In the genomic region with DNA sequence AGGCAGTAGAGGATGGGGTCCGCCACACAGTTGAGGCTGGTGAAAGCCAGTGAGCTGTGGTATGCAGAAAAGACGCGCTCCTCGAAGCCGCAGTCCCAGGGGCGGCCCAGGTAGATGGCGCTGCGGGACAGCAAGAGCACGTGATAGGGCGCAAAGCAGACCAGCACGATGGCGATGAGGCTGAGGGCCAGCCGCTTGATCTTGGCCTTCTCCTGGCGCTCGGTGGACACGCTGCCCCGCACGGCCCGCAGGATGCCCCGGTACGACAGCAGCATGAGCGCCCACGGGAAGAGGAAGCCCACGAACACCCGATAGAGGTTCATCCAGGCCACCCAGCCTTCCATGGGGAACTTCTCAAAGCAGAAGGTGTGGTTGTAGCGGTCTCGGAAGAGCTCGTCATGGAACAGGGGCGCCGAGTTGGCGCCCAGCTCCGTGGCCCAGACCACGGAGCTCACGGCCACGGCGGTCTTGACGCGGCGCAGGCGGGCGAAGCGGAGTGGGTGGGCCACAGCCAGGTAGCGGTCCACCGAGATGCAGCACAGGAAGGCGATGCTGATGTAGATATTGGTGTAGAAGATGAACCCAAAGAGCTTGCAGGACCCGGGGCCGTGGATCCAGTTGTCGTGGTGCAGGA, we compare ENCODE assay signal across 8 cellular contexts. TPM values are rescaled to one million over a fixed set of nuclear protein-coding genes. Genes with fewer than 3 reads are reported as not detected.
DNase-seq lines count a peak whose midpoint lies in the region; ATAC-seq and TF ChIP-seq lines count a peak whose summit lies in the region.

No MANE protein-coding gene starts in this region.

- WGBS in neuronal stem cell (ENCODE audit: extremely low coverage in 2 of 2, insufficient read length in 2 of 2, insufficient replicate concordance in 1 of 2), 2 donors: no CpG with 5 or more reads among the region's 48 CpGs

- H3K9ac ChIP-seq in SU-DHL-6 (ENCODE audit: low read length) (no peak overlapping the region), neuronal stem cell (ENCODE audit: low read depth, low read length, poor library complexity) (peak overlapping the region; percentile 44)

- H3K4me3 ChIP-seq in cardiac muscle cell: no peak overlapping the region
- H3K4me3 ChIP-seq in right atrium auricular region: no peak overlapping the region
- no peak overlapping the region for H3K4me3 ChIP-seq in SU-DHL-6 (ENCODE audit: insufficient read depth, low read length, poor library complexity, severe bottlenecking)
- no peak overlapping the region for H3K4me3 ChIP-seq in neuronal stem cell (ENCODE audit: low read length in 2 of 2)

- H3K14ac ChIP-seq in neuronal stem cell (ENCODE audit: low read length): peak overlapping the region; percentile 89

- H4K8ac ChIP-seq in neuronal stem cell (ENCODE audit: low read depth, low read length): no peak overlapping the region

- H2BK5ac ChIP-seq in neuronal stem cell (ENCODE audit: low read length): peak overlapping the region; percentile 39

- peak overlapping the region; percentile 47 for H2AK5ac ChIP-seq in neuronal stem cell (ENCODE audit: low read depth, low read length)

- no peak overlapping the region for H2AFZ ChIP-seq in SU-DHL-6 (ENCODE audit: low read depth, low read length, severe bottlenecking)
- H2AFZ ChIP-seq in neuronal stem cell (ENCODE audit: low read length): peak overlapping the region; percentile 77

- H3K27ac ChIP-seq in cardiac muscle cell (no peak overlapping the region), right atrium auricular region (no peak overlapping the region), SU-DHL-6 (ENCODE audit: low read depth, low read length) (no peak overlapping the region), neuronal stem cell (replicated peaks; ENCODE audit: low read length) (no peak overlapping the region)

- H2BK12ac ChIP-seq in neuronal stem cell (ENCODE audit: low read length): peak overlapping the region; percentile 60

- no peak overlapping the region for H2BK120ac ChIP-seq in neuronal stem cell (ENCODE audit: low read depth, low read length)

- no peaks in the 10 kb centered on the region for H3K9me3 ChIP-seq in cardiac muscle cell (ENCODE audit: low read depth)
- H3K9me3 ChIP-seq in right atrium auricular region: no peaks in the 10 kb centered on the region
- no peaks in the 10 kb centered on the region for H3K9me3 ChIP-seq in SU-DHL-6 (ENCODE audit: insufficient read depth, low read length)
- peaks cover 0 to 4% of the 10 kb centered on the region in 2 donors for H3K9me3 ChIP-seq in neuronal stem cell (replicated peaks in 1 of 2; ENCODE audit: control insufficient read depth in 2 of 2, insufficient read depth in 1 of 2, low read depth in 1 of 2, low read length in 2 of 2)

- no peaks in the 10 kb centered on the region for H3K79me2 ChIP-seq in SU-DHL-6 (ENCODE audit: insufficient read depth, low read length)

- no peaks in the 10 kb centered on the region for H3K36me3 ChIP-seq in cardiac muscle cell
- H3K36me3 ChIP-seq in right atrium auricular region: peaks cover 3% of the 10 kb centered on the region
- H3K36me3 ChIP-seq in SU-DHL-6 (ENCODE audit: low read length): no peaks in the 10 kb centered on the region
- H3K36me3 ChIP-seq in neuronal stem cell (replicated peaks in 1 of 2; ENCODE audit: control insufficient read depth in 2 of 2, insufficient read depth in 2 of 2, low read length in 2 of 2): no peaks in the 10 kb centered on the region

- ATAC-seq in HG02759 (IDR thresholded peaks at IDR 0.05; ENCODE audit: unreplicated experiment) (no peak), HG02884 (IDR thresholded peaks at IDR 0.05; ENCODE audit: unreplicated experiment) (no peak)

- H3K4me1 ChIP-seq in cardiac muscle cell (ENCODE audit: low read depth): no peaks in the 10 kb centered on the region
- H3K4me1 ChIP-seq in right atrium auricular region: no peaks in the 10 kb centered on the region
- H3K4me1 ChIP-seq in neuronal stem cell (ENCODE audit: control insufficient read depth in 2 of 2, insufficient read depth in 1 of 2, low read depth in 1 of 2, low read length in 2 of 2): peaks cover 0 to 2% of the 10 kb centered on the region in 2 donors

- H3K9me2 ChIP-seq in SU-DHL-6 (replicated peaks; ENCODE audit: insufficient read depth, low read length): no peaks in the 10 kb centered on the region

- H3K4me2 ChIP-seq in SU-DHL-6 (ENCODE audit: low read depth, low read length, poor library complexity, severe bottlenecking) (no peak overlapping the region), neuronal stem cell (ENCODE audit: insufficient read depth, low read length, poor library complexity, severe bottlenecking) (no peak overlapping the region)

- peak overlapping the region; percentile 57 for H3K18ac ChIP-seq in neuronal stem cell (ENCODE audit: low read length)

- peak overlapping the region; percentile 97 for H3K23ac ChIP-seq in neuronal stem cell (ENCODE audit: low read depth, low read length, poor library complexity)

- peak; percentile 22 for TF ChIP-seq CTCF in cardiac muscle cell (IDR thresholded peaks at IDR 0.05; ENCODE audit: low read depth, low read length)
- TF ChIP-seq CTCF in right atrium auricular region (IDR thresholded peaks at IDR 0.05): peak in 1 of 2 donors; percentile 41
- TF ChIP-seq CTCF in SU-DHL-6 (IDR thresholded peaks at IDR 0.05; ENCODE audit: insufficient read depth, low read length, poor library complexity, severe bottlenecking): peak; percentile 44

- H4K91ac ChIP-seq in neuronal stem cell (ENCODE audit: low read depth, low read length, poor library complexity): no peak overlapping the region

- no peak overlapping the region for H3K4ac ChIP-seq in neuronal stem cell (ENCODE audit: low read length)

- no peaks in the 10 kb centered on the region for H4K20me1 ChIP-seq in SU-DHL-6 (ENCODE audit: low read depth, low read length)

- H3F3A ChIP-seq in SU-DHL-6 (ENCODE audit: insufficient read depth): no peaks in the 10 kb centered on the region

- no peaks in the 10 kb centered on the region for H3K79me1 ChIP-seq in neuronal stem cell (ENCODE audit: low read depth, low read length)

- peak overlapping the region; percentile 75 for H2BK15ac ChIP-seq in neuronal stem cell (ENCODE audit: low read length)

- peak in 1 of 2 donors; percentile 76 for DNase-seq in cardiac muscle cell (ENCODE audit: low read depth in 1 of 2, low spot score in 1 of 2)
- no peak for DNase-seq in right atrium auricular region (ENCODE audit: low spot score)
- peak; percentile 49 for DNase-seq in dermis blood vessel endothelial cell
- DNase-seq in neuronal stem cell (ENCODE audit: low spot score): no peak
- DNase-seq in OCI-M1 (lab: John Stamatoyannopoulos, UW): no peak

- H3K27me3 ChIP-seq in cardiac muscle cell (peaks cover 18% of the 10 kb centered on the region), right atrium auricular region (no peaks in the 10 kb centered on the region), SU-DHL-6 (ENCODE audit: low read length) (no peaks in the 10 kb centered on the region), neuronal stem cell (ENCODE audit: control insufficient read depth in 3 of 3, insufficient read depth in 3 of 3, low read depth in 1 of 3, low read length in 3 of 3) (peaks cover 2 to 20% (median 8%) of the 10 kb centered on the region in 3 experiments)

RNA-seq across cellular contexts. Expression of gene OPA3, which starts 6.5 kb away (rescaled TPM):
- 13.2 and 13.7 TPM in 2 replicates for total RNA-seq in cardiac muscle cell
- 14.8 and 26.7 TPM in 2 replicates for polyA plus RNA-seq in cardiac muscle cell
- 10 to 100 TPM; 15.8 to 33.5 TPM for total RNA-seq in right atrium auricular region
- total RNA-seq in dermis blood vessel endothelial cell: 5.1 and 9.4 TPM in 2 replicates
- 6.8 TPM for polyA plus RNA-seq in neuronal stem cell (2013, experiment 1 of 2)
- polyA plus RNA-seq in neuronal stem cell (2013, experiment 2 of 2): 7.3 TPM

RNA-seq across cellular contexts. Expression of gene GPR4, which starts 10.9 kb away (rescaled TPM):
- 0.14 TPM in 1 of 2 replicates, not detected in the other for total RNA-seq in cardiac muscle cell
- 0.14 TPM in 1 of 2 replicates, not detected in the other for polyA plus RNA-seq in cardiac muscle cell
- total RNA-seq in right atrium auricular region: 10 to 100 TPM in 1 of 2 donors, 1 to 10 TPM in 1; 6.2 to 12.1 TPM
- total RNA-seq in dermis blood vessel endothelial cell: 3.2 and 5.0 TPM in 2 replicates
- 0.04 TPM for polyA plus RNA-seq in neuronal stem cell (2013, experiment 1 of 2)
- 0.06 TPM for polyA plus RNA-seq in neuronal stem cell (2013, experiment 2 of 2)

RNA-seq across cellular contexts. Expression of gene EML2, which starts 48.1 kb away (rescaled TPM):
- total RNA-seq in cardiac muscle cell (24.7 and 41.0 TPM in 2 replicates), right atrium auricular region (10 to 100 TPM; 18.7 to 22.5 TPM), dermis blood vessel endothelial cell (18.9 and 26.1 TPM in 2 replicates)
- polyA plus RNA-seq in cardiac muscle cell: 26.2 and 39.7 TPM in 2 replicates
- polyA plus RNA-seq in neuronal stem cell (2013, experiment 1 of 2): 8.1 TPM
- 8.1 TPM for polyA plus RNA-seq in neuronal stem cell (2013, experiment 2 of 2)
